1 cellular context compared by ENCODE assay signal in the genomic region with DNA sequence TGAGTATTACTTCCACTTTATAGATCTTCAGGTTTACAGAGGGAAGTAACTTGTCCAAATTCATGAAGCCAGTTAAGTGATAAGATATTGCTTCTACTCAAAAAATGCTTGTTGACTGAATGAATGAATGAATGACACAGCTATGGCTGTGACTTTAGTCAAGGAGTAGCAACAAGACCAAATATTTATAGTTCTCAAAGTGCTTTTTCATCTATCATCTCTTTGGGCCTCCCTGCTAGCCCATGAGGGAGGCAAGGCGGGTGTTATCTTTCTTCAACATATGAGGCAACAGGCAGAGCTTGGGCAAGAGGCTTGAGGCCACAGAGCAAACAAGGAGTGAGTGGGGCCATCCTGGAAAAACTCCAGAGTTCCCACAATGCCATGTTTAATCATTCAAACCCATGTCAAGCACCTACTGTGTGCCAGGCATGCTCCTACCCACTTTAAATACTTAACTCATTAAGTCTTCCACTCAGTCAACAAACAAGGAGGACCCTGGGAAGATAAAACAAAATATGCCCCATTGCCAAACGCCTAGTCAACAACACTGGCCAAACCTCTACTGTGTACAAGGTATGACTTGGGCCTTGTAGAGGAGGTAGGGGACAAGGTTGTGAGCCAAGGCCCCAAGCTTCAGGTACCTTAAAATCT.
TF ChIP-seq lines count a peak whose summit lies in the region.

No MANE protein-coding gene starts in this region.

TF ChIP-seq in K562, 482 proteins besides CTCF, POLR2A, EP300 and RAD21 (continued from another document):
- TF ChIP-seq PPARD (CRISPR knock-in tag; IDR thresholded peaks at IDR 0.05), result no peak
- TF ChIP-seq EP400 (IDR thresholded peaks at IDR 0.05), result peak; percentile 72
- TF ChIP-seq, protein P1, sequence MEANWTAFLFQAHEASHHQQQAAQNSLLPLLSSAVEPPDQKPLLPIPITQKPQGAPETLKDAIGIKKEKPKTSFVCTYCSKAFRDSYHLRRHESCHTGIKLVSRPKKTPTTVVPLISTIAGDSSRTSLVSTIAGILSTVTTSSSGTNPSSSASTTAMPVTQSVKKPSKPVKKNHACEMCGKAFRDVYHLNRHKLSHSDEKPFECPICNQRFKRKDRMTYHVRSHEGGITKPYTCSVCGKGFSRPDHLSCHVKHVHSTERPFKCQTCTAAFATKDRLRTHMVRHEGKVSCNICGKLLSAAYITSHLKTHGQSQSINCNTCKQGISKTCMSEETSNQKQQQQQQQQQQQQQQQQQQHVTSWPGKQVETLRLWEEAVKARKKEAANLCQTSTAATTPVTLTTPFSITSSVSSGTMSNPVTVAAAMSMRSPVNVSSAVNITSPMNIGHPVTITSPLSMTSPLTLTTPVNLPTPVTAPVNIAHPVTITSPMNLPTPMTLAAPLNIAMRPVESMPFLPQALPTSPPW (CRISPR knock-in tag; IDR thresholded peaks at IDR 0.05), result peak; percentile 74
- TF ChIP-seq ZNF699 (CRISPR knock-in tag; IDR thresholded peaks at IDR 0.05; ENCODE audit: insufficient replicate concordance), result no peak
- no peak; the same call in 1 of the 2 replicates for TF ChIP-seq BHLHE40 (IDR thresholded peaks at IDR 0.05; ENCODE audit: low read length)
- TF ChIP-seq ZNF140 (CRISPR knock-in tag; IDR thresholded peaks at IDR 0.05), result no peak
- peak; percentile 62 for TF ChIP-seq ZFP36 (IDR thresholded peaks at IDR 0.05; ENCODE audit: low read depth, low read length, partially characterized antibody)
- no peak for TF ChIP-seq ZNF785 (CRISPR knock-in tag; IDR thresholded peaks at IDR 0.05)
- TF ChIP-seq RBM34 (IDR thresholded peaks at IDR 0.05; ENCODE audit: borderline replicate concordance, insufficient read depth, low read length), result no peak
- TF ChIP-seq STAT5B (CRISPR knock-in tag; IDR thresholded peaks at IDR 0.05), result no peak
- TF ChIP-seq ZNF717 (CRISPR knock-in tag; IDR thresholded peaks at IDR 0.05), result no peak
- TF ChIP-seq MTA2 (IDR thresholded peaks at IDR 0.05; ENCODE audit: low read depth), result peak; percentile 75
- TF ChIP-seq, protein P2, sequence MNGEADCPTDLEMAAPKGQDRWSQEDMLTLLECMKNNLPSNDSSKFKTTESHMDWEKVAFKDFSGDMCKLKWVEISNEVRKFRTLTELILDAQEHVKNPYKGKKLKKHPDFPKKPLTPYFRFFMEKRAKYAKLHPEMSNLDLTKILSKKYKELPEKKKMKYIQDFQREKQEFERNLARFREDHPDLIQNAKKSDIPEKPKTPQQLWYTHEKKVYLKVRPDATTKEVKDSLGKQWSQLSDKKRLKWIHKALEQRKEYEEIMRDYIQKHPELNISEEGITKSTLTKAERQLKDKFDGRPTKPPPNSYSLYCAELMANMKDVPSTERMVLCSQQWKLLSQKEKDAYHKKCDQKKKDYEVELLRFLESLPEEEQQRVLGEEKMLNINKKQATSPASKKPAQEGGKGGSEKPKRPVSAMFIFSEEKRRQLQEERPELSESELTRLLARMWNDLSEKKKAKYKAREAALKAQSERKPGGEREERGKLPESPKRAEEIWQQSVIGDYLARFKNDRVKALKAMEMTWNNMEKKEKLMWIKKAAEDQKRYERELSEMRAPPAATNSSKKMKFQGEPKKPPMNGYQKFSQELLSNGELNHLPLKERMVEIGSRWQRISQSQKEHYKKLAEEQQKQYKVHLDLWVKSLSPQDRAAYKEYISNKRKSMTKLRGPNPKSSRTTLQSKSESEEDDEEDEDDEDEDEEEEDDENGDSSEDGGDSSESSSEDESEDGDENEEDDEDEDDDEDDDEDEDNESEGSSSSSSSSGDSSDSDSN (IDR thresholded peaks at IDR 0.05; ENCODE audit: borderline replicate concordance in 1 of 2, low read depth in 2 of 2, low read length in 2 of 2), result peak; percentile 53 to 60; a peak in 1 of 4 replicates
- TF ChIP-seq HDGF (IDR thresholded peaks at IDR 0.05), result no peak
- peak; percentile 79 for TF ChIP-seq MEF2D (tag; conservative IDR thresholded peaks at IDR 0.05; ENCODE audit: low read depth)
- TF ChIP-seq, protein P3, sequence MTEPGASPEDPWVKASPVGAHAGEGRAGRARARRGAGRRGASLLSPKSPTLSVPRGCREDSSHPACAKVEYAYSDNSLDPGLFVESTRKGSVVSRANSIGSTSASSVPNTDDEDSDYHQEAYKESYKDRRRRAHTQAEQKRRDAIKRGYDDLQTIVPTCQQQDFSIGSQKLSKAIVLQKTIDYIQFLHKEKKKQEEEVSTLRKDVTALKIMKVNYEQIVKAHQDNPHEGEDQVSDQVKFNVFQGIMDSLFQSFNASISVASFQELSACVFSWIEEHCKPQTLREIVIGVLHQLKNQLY (CRISPR knock-in tag; conservative IDR thresholded peaks at IDR 0.05), result no peak
- peak; percentile 90 for TF ChIP-seq SMARCC2 (IDR thresholded peaks at IDR 0.05; ENCODE audit: low read depth)
- TF ChIP-seq, protein P4, sequence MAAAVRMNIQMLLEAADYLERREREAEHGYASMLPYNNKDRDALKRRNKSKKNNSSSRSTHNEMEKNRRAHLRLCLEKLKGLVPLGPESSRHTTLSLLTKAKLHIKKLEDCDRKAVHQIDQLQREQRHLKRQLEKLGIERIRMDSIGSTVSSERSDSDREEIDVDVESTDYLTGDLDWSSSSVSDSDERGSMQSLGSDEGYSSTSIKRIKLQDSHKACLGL (CRISPR knock-in tag; IDR thresholded peaks at IDR 0.05; ENCODE audit: borderline replicate concordance, poor library complexity, severe bottlenecking), result no peak
- TF ChIP-seq RNF2 (IDR thresholded peaks at IDR 0.05), result peak; percentile 93
- TF ChIP-seq ZNF184 (CRISPR knock-in tag; IDR thresholded peaks at IDR 0.05), result no peak
- TF ChIP-seq BRF1 (IDR thresholded peaks at IDR 0.05; ENCODE audit: borderline replicate concordance, extremely low read depth, insufficient read length), result no peak
- no peak for TF ChIP-seq RBM17 (IDR thresholded peaks at IDR 0.05; ENCODE audit: borderline replicate concordance, low read depth, low read length)
- no peak for TF ChIP-seq MCM5 (IDR thresholded peaks at IDR 0.05; ENCODE audit: low read depth)
- no peak for TF ChIP-seq KHSRP (IDR thresholded peaks at IDR 0.05)
- no peak for TF ChIP-seq TCF7L2 (IDR thresholded peaks at IDR 0.05; ENCODE audit: low read depth, low read length)
- TF ChIP-seq CXXC5 (CRISPR knock-in tag; IDR thresholded peaks at IDR 0.05), result peak; percentile 82
- no peak for TF ChIP-seq ZFP30 (CRISPR knock-in tag; IDR thresholded peaks at IDR 0.05; ENCODE audit: borderline replicate concordance)
- TF ChIP-seq ELF1 (tag; IDR thresholded peaks at IDR 0.05), result no peak
- TF ChIP-seq ZKSCAN3 (CRISPR knock-in tag; IDR thresholded peaks at IDR 0.05), result no peak
- TF ChIP-seq, protein P5, sequence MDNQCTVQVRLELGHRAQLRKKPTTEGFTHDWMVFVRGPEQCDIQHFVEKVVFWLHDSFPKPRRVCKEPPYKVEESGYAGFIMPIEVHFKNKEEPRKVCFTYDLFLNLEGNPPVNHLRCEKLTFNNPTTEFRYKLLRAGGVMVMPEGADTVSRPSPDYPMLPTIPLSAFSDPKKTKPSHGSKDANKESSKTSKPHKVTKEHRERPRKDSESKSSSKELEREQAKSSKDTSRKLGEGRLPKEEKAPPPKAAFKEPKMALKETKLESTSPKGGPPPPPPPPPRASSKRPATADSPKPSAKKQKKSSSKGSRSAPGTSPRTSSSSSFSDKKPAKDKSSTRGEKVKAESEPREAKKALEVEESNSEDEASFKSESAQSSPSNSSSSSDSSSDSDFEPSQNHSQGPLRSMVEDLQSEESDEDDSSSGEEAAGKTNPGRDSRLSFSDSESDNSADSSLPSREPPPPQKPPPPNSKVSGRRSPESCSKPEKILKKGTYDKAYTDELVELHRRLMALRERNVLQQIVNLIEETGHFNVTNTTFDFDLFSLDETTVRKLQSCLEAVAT (IDR thresholded peaks at IDR 0.05), result no peak
- 0 out of 2 replicates have a peak, but pooled peaks have one; percentile 14 for TF ChIP-seq XRCC5 (IDR thresholded peaks at IDR 0.05; ENCODE audit: low read depth, low read length)
- TF ChIP-seq TARDBP (IDR thresholded peaks at IDR 0.05), result no peak
- peak; percentile 48; the same call in 1 of the 2 replicates for TF ChIP-seq ZBTB17 (CRISPR knock-in tag; IDR thresholded peaks at IDR 0.05)
- TF ChIP-seq NCOA4 (IDR thresholded peaks at IDR 0.05; ENCODE audit: partially characterized antibody), result no peak
- peak; percentile 64; the same call in 1 of the 2 replicates for TF ChIP-seq CTBP1 (IDR thresholded peaks at IDR 0.05; ENCODE audit: borderline replicate concordance)
- TF ChIP-seq BRD4 (IDR thresholded peaks at IDR 0.05), result no peak
- TF ChIP-seq, protein P6, sequence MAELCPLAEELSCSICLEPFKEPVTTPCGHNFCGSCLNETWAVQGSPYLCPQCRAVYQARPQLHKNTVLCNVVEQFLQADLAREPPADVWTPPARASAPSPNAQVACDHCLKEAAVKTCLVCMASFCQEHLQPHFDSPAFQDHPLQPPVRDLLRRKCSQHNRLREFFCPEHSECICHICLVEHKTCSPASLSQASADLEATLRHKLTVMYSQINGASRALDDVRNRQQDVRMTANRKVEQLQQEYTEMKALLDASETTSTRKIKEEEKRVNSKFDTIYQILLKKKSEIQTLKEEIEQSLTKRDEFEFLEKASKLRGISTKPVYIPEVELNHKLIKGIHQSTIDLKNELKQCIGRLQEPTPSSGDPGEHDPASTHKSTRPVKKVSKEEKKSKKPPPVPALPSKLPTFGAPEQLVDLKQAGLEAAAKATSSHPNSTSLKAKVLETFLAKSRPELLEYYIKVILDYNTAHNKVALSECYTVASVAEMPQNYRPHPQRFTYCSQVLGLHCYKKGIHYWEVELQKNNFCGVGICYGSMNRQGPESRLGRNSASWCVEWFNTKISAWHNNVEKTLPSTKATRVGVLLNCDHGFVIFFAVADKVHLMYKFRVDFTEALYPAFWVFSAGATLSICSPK (IDR thresholded peaks at IDR 0.05; ENCODE audit: borderline replicate concordance), result no peak
- peak in 1 of 2 experiments; percentile 41; a peak in 1 of 4 replicates for TF ChIP-seq SRF (CRISPR knock-in tag; IDR thresholded peaks at IDR 0.05)
- TF ChIP-seq YBX1 (IDR thresholded peaks at IDR 0.05), result no peak
- TF ChIP-seq TCFL5 (CRISPR knock-in tag; conservative IDR thresholded peaks at IDR 0.05), result peak; percentile 57; the same call in 1 of the 2 replicates
- peak; percentile 92 for TF ChIP-seq NCOR1 (IDR thresholded peaks at IDR 0.05)
- TF ChIP-seq, protein P7, sequence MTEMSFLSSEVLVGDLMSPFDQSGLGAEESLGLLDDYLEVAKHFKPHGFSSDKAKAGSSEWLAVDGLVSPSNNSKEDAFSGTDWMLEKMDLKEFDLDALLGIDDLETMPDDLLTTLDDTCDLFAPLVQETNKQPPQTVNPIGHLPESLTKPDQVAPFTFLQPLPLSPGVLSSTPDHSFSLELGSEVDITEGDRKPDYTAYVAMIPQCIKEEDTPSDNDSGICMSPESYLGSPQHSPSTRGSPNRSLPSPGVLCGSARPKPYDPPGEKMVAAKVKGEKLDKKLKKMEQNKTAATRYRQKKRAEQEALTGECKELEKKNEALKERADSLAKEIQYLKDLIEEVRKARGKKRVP (CRISPR knock-in tag; IDR thresholded peaks at IDR 0.05), result peak; percentile 40; the same call in 1 of the 2 replicates
- no peak for TF ChIP-seq ETV6 (IDR thresholded peaks at IDR 0.05; ENCODE audit: borderline replicate concordance in 1 of 2, low read depth in 2 of 2, low read length in 1 of 2)
- no peak for TF ChIP-seq ETV6 (CRISPR knock-in tag; IDR thresholded peaks at IDR 0.05; ENCODE audit: borderline replicate concordance)
- peak; percentile 41; the same call in 1 of the 2 replicates for TF ChIP-seq RFX1 (IDR thresholded peaks at IDR 0.05)
- TF ChIP-seq BCOR (IDR thresholded peaks at IDR 0.05), result no peak
- no peak; the same call in 1 of the 2 replicates for TF ChIP-seq KLF6 (CRISPR knock-in tag; IDR thresholded peaks at IDR 0.05; ENCODE audit: borderline replicate concordance)
- TF ChIP-seq, protein P8, sequence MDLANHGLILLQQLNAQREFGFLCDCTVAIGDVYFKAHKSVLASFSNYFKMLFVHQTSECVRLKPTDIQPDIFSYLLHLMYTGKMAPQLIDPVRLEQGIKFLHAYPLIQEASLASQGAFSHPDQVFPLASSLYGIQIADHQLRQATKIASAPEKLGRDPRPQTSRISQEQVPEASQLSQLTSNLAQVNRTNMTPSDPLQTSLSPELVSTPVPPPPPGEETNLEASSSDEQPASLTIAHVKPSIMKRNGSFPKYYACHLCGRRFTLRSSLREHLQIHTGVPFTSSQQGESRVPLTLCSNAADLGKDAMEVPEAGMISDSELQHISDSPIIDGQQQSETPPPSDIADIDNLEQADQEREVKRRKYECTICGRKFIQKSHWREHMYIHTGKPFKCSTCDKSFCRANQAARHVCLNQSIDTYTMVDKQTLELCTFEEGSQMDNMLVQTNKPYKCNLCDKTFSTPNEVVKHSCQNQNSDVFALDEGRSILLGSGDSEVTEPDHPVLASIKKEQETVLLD (IDR thresholded peaks at IDR 0.05), result peak; percentile 58; the same call in 1 of the 2 replicates
- TF ChIP-seq ZNF133 (CRISPR knock-in tag; IDR thresholded peaks at IDR 0.05), result no peak
- TF ChIP-seq, protein P9, sequence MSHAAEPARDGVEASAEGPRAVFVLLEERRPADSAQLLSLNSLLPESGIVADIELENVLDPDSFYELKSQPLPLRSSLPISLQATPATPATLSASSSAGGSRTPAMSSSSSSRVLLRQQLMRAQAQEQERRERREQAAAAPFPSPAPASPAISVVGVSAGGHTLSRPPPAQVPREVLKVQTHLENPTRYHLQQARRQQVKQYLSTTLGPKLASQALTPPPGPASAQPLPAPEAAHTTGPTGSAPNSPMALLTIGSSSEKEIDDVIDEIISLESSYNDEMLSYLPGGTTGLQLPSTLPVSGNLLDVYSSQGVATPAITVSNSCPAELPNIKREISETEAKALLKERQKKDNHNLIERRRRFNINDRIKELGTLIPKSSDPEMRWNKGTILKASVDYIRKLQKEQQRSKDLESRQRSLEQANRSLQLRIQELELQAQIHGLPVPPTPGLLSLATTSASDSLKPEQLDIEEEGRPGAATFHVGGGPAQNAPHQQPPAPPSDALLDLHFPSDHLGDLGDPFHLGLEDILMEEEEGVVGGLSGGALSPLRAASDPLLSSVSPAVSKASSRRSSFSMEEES (CRISPR knock-in tag; IDR thresholded peaks at IDR 0.05), result no peak
- TF ChIP-seq TAL1 (IDR thresholded peaks at IDR 0.05), result peak; percentile 90
- TF ChIP-seq ADNP (tag; IDR thresholded peaks at IDR 0.05), result peak; percentile 73; the same call in 1 of the 2 replicates
- TF ChIP-seq ETV1 (tag; conservative IDR thresholded peaks at IDR 0.05; ENCODE audit: low read depth), result no peak; the same call in 1 of the 2 replicates
- TF ChIP-seq CHD4 (IDR thresholded peaks at IDR 0.05; ENCODE audit: insufficient read depth, insufficient replicate concordance, low read depth, low read length, poor library complexity, severe bottlenecking), result no peak
- TF ChIP-seq PHTF2 (CRISPR knock-in tag; IDR thresholded peaks at IDR 0.05), result no peak
- peak; percentile 72 for TF ChIP-seq MBD2 (IDR thresholded peaks at IDR 0.05; ENCODE audit: borderline replicate concordance, low read depth)
- no peak for TF ChIP-seq ELF4 (CRISPR knock-in tag; IDR thresholded peaks at IDR 0.05)
- no peak for TF ChIP-seq THRAP3 (IDR thresholded peaks at IDR 0.05; ENCODE audit: borderline replicate concordance)
- TF ChIP-seq, protein P10, sequence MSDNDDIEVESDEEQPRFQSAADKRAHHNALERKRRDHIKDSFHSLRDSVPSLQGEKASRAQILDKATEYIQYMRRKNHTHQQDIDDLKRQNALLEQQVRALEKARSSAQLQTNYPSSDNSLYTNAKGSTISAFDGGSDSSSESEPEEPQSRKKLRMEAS (CRISPR knock-in tag; IDR thresholded peaks at IDR 0.05), result no peak
- TF ChIP-seq CCAR2 (IDR thresholded peaks at IDR 0.05; ENCODE audit: low read depth, low read length), result no peak
- no peak for TF ChIP-seq ZNF551 (CRISPR knock-in tag; IDR thresholded peaks at IDR 0.05)
